ENCODE assay signal across 33 cellular contexts in the genomic region with DNA sequence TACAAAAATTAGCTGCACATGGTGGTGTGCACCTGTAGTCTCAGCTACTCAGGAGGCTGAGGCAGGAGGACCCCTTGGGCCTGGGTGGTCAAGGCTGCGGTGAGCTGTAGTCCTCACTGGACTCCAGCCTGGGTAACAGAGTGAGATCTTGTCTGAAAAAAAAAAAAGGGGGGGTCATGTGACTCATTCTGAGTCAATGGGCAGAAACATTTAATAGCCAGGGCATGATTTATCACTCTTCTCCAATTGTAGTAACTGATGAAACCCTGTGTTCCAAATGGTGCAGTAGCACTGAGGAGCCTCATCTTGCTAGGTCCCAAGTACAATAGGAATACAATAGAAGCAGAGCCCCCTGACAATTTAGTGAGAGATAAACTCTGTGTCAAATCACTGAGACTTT.
DNase-seq lines count a peak whose midpoint lies in the region; ATAC-seq and TF ChIP-seq lines count a peak whose summit lies in the region.
"Had no signal": no experiment of that assay in that cellular context is flagged by ENCODE, and none has a peak within 500 bp of the region (broad histone marks: within the 10 kb centered on the region; RNA-seq: fewer than 3 reads in every experiment).

No MANE protein-coding gene starts in this region.

- H3K27ac Mint-ChIP-seq in MCF 10A (ENCODE audit: low read depth, unreplicated experiment): no peak overlapping the region
- H3K27ac Mint-ChIP-seq: activated CD4-positive, alpha-beta T cell treated with anti-CD3 and anti-CD28 coated beads, Interleukin-2, amount 10 ng/mL, durations not matched to agents 7 days and 5 days; activated naive CD4-positive, alpha-beta T cell treated with anti-CD3 and anti-CD28 coated beads for 36 hours; immature natural killer cell; naive thymus-derived CD8-positive, alpha-beta T cell; T-helper 2 cell treated with Interferon-gamma antibody and Interleukin-4, amounts not matched to agents 5 μg/mL and 100 μg/mL, for 36 hours; type B pancreatic cell had no signal

- no peaks in the 10 kb centered on the region for H3K27me3 Mint-ChIP-seq in MCF 10A (ENCODE audit: insufficient read depth, unreplicated experiment)
- H3K27me3 Mint-ChIP-seq: type B pancreatic cell had no signal

- intact Hi-C loops in MCF 10A (cut with micrococcal nuclease): no loop called here
- intact Hi-C loops in breast epithelium (cut with DNase I; ENCODE audit: low total_unique reads): no loop called here
- intact Hi-C loops in heart right ventricle (cut with DNase I): no loop called here
- intact Hi-C loops in Right ventricle myocardium superior (cut with DNase I): no loop called here

- H4K20me1 ChIP-seq in fibroblast of lung (ENCODE audit: control insufficient read depth, extremely low read depth, insufficient read depth, low read length): no peaks in the 10 kb centered on the region

- H3K36me3 Mint-ChIP-seq in MCF 10A (ENCODE audit: insufficient read depth, unreplicated experiment): no peaks in the 10 kb centered on the region
- H3K36me3 Mint-ChIP-seq: immature natural killer cell; naive thymus-derived CD8-positive, alpha-beta T cell; type B pancreatic cell had no signal

- H2AFZ ChIP-seq in fibroblast of lung (ENCODE audit: low read length): no peak overlapping the region

- H3K27ac ChIP-seq in breast epithelium (no peak overlapping the region), RWPE2 (ENCODE audit: poor library complexity, severe bottlenecking) (no peak overlapping the region), fibroblast of lung (ENCODE audit: insufficient read depth, low read length) (no peak overlapping the region), heart right ventricle (no peak overlapping the region)
- H3K27ac ChIP-seq: 22Rv1, dorsolateral prefrontal cortex, HL-60, left lung, Peyer's patch, SK-N-MC, WERI-Rb-1 had no signal

- H3K4me2 ChIP-seq in fibroblast of lung (ENCODE audit: extremely low read depth, insufficient read depth, low read length): no peak overlapping the region

- H3K4me1 ChIP-seq in breast epithelium (no peaks in the 10 kb centered on the region), RWPE2 (ENCODE audit: insufficient read depth, poor library complexity, severe bottlenecking) (no peaks in the 10 kb centered on the region), fibroblast of lung (ENCODE audit: control insufficient read depth, extremely low read depth, insufficient read depth, low read length) (no peaks in the 10 kb centered on the region), heart right ventricle (no peaks in the 10 kb centered on the region)
- H3K4me1 ChIP-seq: BE2C, left lung, Peyer's patch had no signal

- no peaks in the 10 kb centered on the region for H3K36me3 ChIP-seq in breast epithelium
- no peaks in the 10 kb centered on the region for H3K36me3 ChIP-seq in RWPE2 (ENCODE audit: low read depth)
- H3K36me3 ChIP-seq in fibroblast of lung (ENCODE audit: control insufficient read depth, insufficient read depth, low read length): no peaks in the 10 kb centered on the region
- H3K36me3 ChIP-seq in heart right ventricle: no peaks in the 10 kb centered on the region
- H3K36me3 ChIP-seq: BE2C, left lung, Peyer's patch, WERI-Rb-1 had no signal

- TF ChIP-seq POLR2A in breast epithelium (IDR thresholded peaks at IDR 0.05): no peak

- H3K27me3 ChIP-seq in breast epithelium (no peaks in the 10 kb centered on the region), RWPE2 (ENCODE audit: insufficient read depth, poor library complexity, severe bottlenecking) (no peaks in the 10 kb centered on the region), fibroblast of lung (ENCODE audit: control insufficient read depth, insufficient read depth, low read length) (no peaks in the 10 kb centered on the region), heart right ventricle (no peaks in the 10 kb centered on the region)
- H3K27me3 ChIP-seq: BE2C, left lung, Peyer's patch had no signal

- no peaks in the 10 kb centered on the region for H3K79me2 ChIP-seq in fibroblast of lung (ENCODE audit: control insufficient read depth, insufficient read depth, low read length)

- H3K4me3 ChIP-seq in breast epithelium (no peak overlapping the region), RWPE2 (ENCODE audit: severe bottlenecking) (no peak overlapping the region), fibroblast of lung (replicated peaks in 1 of 4; ENCODE audit: control extremely low read depth in 1 of 4, insufficient read depth in 1 of 4, low read depth in 3 of 4, low read length in 4 of 4) (no peak overlapping the region), heart right ventricle (no peak overlapping the region)
- H3K4me3 ChIP-seq: dorsolateral prefrontal cortex, left lung, Peyer's patch, SK-N-MC had no signal

- H3K9me3 Mint-ChIP-seq in MCF 10A (ENCODE audit: unreplicated experiment): no peaks in the 10 kb centered on the region
- H3K9me3 Mint-ChIP-seq: activated CD4-positive, alpha-beta T cell treated with anti-CD3 and anti-CD28 coated beads, Interleukin-2, amount 10 ng/mL, durations not matched to agents 7 days and 5 days; activated naive CD4-positive, alpha-beta T cell treated with anti-CD3 and anti-CD28 coated beads for 36 hours; naive thymus-derived CD8-positive, alpha-beta T cell; T-helper 2 cell treated with Interferon-gamma antibody and Interleukin-4, amounts not matched to agents 5 μg/mL and 100 μg/mL, for 36 hours; type B pancreatic cell had no signal

- no TSS peak for BruUV-seq in MCF 10A (replicated peaks; lab: Mats Ljungman, UMichigan)

- CTCF ChIA-PET in MCF 10A (lab: Yijun Ruan, JAX): interaction anchor here (0.5 kb wide), 1 partner anchor 1414 kb away, joined by 5 read pairs; no protein-coding TSS in a partner anchor

- no peak overlapping the region for H3K4me3 Mint-ChIP-seq in MCF 10A (ENCODE audit: unreplicated experiment)
- H3K4me3 Mint-ChIP-seq: activated CD4-positive, alpha-beta T cell treated with anti-CD3 and anti-CD28 coated beads, Interleukin-2, amount 10 ng/mL, durations not matched to agents 7 days and 5 days; activated naive CD4-positive, alpha-beta T cell treated with anti-CD3 and anti-CD28 coated beads for 36 hours; immature natural killer cell; naive thymus-derived CD8-positive, alpha-beta T cell; T-helper 2 cell treated with Interferon-gamma antibody and Interleukin-4, amounts not matched to agents 5 μg/mL and 100 μg/mL, for 36 hours; type B pancreatic cell had no signal

- TF ChIP-seq CTCF in MCF 10A (IDR thresholded peaks at IDR 0.05; ENCODE audit: unreplicated experiment): no peak
- no peak for TF ChIP-seq CTCF in breast epithelium (IDR thresholded peaks at IDR 0.05)
- no peak for TF ChIP-seq CTCF in RWPE2 (IDR thresholded peaks at IDR 0.05; ENCODE audit: poor library complexity, severe bottlenecking)
- TF ChIP-seq CTCF in fibroblast of lung (conservative IDR thresholded peaks at IDR 0.05 in 1 of 2, IDR thresholded peaks at IDR 0.05 in 1 of 2; ENCODE audit: low read depth in 1 of 2, low read length in 2 of 2): no peak
- no peak for TF ChIP-seq CTCF in heart right ventricle (IDR thresholded peaks at IDR 0.05)

- no peak overlapping the region for H3K9ac ChIP-seq in fibroblast of lung (ENCODE audit: insufficient read depth, low read length)

- peak; percentile 36; the same call in 1 of the 3 replicates for ATAC-seq in RWPE2 (ENCODE audit: low read depth)
- no peak for ATAC-seq in heart right ventricle
- no peak for ATAC-seq in Right ventricle myocardium superior (ENCODE audit: poor library complexity)
- no peak for ATAC-seq in GM19395 (IDR thresholded peaks at IDR 0.05; ENCODE audit: unreplicated experiment)
- ATAC-seq: HCT116; HepG2; left lung; naive thymus-derived CD8-positive, alpha-beta T cell had no signal

- H3K4me1 Mint-ChIP-seq in MCF 10A (ENCODE audit: insufficient read depth, unreplicated experiment): peaks cover 5% of the 10 kb centered on the region
- H3K4me1 Mint-ChIP-seq: activated CD4-positive, alpha-beta T cell treated with anti-CD3 and anti-CD28 coated beads, Interleukin-2, amount 10 ng/mL, durations not matched to agents 7 days and 5 days; immature natural killer cell; naive thymus-derived CD8-positive, alpha-beta T cell had no signal

- no peaks in the 10 kb centered on the region for H3K9me3 ChIP-seq in breast epithelium
- no peaks in the 10 kb centered on the region for H3K9me3 ChIP-seq in RWPE2 (ENCODE audit: severe bottlenecking)
- H3K9me3 ChIP-seq in fibroblast of lung (ENCODE audit: control insufficient read depth, insufficient read depth, low read depth, low read length): no peaks in the 10 kb centered on the region
- no peaks in the 10 kb centered on the region for H3K9me3 ChIP-seq in heart right ventricle
- H3K9me3 ChIP-seq: BE2C, left lung, Peyer's patch had no signal

- POLR2A ChIA-PET in MCF 10A (lab: Yijun Ruan, JAX): no interaction called here

- 92 to 94% methylated on average over 1 of the region's 1 CpG for WGBS in heart right ventricle, 2 donors

- peak; percentile 22 for DNase-seq in MCF 10A (ENCODE audit: unreplicated experiment)
- no peak for DNase-seq in breast epithelium (ENCODE audit: low spot score in 2 of 2)
- DNase-seq in RWPE2 (ENCODE audit: low spot score): no peak
- peak; percentile 30 to 42 for DNase-seq in fibroblast of lung (ENCODE audit: low read depth in 2 of 2)
- no peak for DNase-seq in heart right ventricle
- DNase-seq in amniotic stem cell (lab: John Stamatoyannopoulos, UW): no peak
- DNase-seq in Right ventricle myocardium superior: no peak
- DNase-seq: activated CD4-positive, alpha-beta T cell treated with anti-CD3 and anti-CD28 coated beads, Interleukin-2, amount 10 ng/mL, durations not matched to agents 7 days and 5 days; activated naive CD4-positive, alpha-beta T cell treated with anti-CD3 and anti-CD28 coated beads for 36 hours; activated T-cell treated with anti-CD3 and anti-CD28 coated beads, Interleukin-2, amount 50 U/mL, for 48 hours; BE2C; central memory CD4-positive, alpha-beta T cell; dorsolateral prefrontal cortex; hippocampal formation; immature natural killer cell; left lung; midbrain; naive thymus-derived CD8-positive, alpha-beta T cell; NCI-H1417; NCI-H2081 treated with DMSO at 0.1 percent for 48 hours; NCI-H446 treated with DMSO at 0.1 percent for 48 hours; Peyer's patch; small intestine; stimulated activated CD4-positive, alpha-beta T cell treated with anti-CD3 and anti-CD28 coated beads, Interleukin-1b, Interleukin-23, amount 100 ng/mL, for 48 hours; WERI-Rb-1 had no signal

Comparison
In these comparisons a context has a peak if more than half of its experiments do, and no peak if none do; other contexts are left out.
1. DNase-seq: peak in MCF 10A (single experiment) and fibroblast of lung (2 of 2); none in breast epithelium (0 of 2), RWPE2 (single experiment), heart right ventricle (0 of 2), amniotic stem cell (single experiment) and Right ventricle myocardium superior (single experiment).